In the genomic region with DNA sequence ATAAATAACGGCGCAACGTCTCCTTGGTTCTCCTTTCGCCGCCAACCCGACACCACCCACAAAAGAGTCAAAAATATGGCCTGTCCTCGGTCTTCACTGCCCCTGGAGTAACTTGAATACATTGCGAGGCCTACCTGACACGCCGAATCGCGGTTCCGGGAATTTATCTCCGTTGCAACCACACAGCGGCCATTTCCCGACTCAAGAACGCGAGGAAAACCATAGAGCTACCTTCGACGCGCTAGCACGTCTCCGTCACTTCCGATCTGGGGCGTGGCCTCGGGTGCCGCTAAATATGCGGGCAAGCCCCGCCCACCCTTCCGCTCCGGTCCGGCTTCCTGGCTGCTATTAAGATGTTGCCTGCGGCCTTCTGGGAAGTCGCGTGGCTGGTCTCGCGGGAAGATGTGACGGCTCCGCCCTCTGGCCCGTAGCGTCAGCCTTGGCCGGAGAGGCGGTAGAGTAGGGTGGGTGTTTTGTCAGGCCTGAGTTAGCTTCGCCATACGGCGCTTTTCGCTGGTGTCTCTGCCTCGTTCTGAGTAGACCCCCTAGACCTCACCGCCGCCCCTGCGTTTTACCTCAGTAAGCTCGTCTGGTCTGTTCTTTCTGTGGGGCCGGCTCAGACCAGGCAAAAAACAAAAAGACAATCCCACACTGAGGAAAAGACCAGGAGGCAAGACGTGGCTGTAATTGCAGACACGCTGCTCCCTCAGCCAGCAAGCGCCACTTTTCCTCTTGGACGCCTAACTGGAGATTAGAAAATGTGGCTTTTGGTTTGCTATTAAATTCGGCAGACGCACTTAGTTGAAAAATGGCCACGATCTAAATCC, we compare ENCODE assay signal across 1 cellular context.
TF ChIP-seq lines count a peak whose summit lies in the region.

A gene with protein sequence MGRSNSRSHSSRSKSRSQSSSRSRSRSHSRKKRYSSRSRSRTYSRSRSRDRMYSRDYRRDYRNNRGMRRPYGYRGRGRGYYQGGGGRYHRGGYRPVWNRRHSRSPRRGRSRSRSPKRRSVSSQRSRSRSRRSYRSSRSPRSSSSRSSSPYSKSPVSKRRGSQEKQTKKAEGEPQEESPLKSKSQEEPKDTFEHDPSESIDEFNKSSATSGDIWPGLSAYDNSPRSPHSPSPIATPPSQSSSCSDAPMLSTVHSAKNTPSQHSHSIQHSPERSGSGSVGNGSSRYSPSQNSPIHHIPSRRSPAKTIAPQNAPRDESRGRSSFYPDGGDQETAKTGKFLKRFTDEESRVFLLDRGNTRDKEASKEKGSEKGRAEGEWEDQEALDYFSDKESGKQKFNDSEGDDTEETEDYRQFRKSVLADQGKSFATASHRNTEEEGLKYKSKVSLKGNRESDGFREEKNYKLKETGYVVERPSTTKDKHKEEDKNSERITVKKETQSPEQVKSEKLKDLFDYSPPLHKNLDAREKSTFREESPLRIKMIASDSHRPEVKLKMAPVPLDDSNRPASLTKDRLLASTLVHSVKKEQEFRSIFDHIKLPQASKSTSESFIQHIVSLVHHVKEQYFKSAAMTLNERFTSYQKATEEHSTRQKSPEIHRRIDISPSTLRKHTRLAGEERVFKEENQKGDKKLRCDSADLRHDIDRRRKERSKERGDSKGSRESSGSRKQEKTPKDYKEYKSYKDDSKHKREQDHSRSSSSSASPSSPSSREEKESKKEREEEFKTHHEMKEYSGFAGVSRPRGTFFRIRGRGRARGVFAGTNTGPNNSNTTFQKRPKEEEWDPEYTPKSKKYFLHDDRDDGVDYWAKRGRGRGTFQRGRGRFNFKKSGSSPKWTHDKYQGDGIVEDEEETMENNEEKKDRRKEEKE (minus strand): TSS at position 268 of the 827 bp plus-strand sequence. CDS start 9,980 bp downstream, outside the sequence.

TF ChIP-seq in HEK293, 187 proteins besides CTCF, POLR2A, EP300 and RAD21 (continued from another document):
- TF ChIP-seq ZNF692 (tag by site-specific recombination; IDR thresholded peaks at IDR 0.05) (peak; percentile 20), ZBTB21 (tag by site-specific recombination; IDR thresholded peaks at IDR 0.05) (no peak), ZNF776 (tag by site-specific recombination; IDR thresholded peaks at IDR 0.05; ENCODE audit: borderline replicate concordance) (no peak), FEZF1 (tag by site-specific recombination; IDR thresholded peaks at IDR 0.05) (no peak; the same call in none of the 2 replicates), KLF9 (tag by site-specific recombination; IDR thresholded peaks at IDR 0.05; ENCODE audit: low read depth) (peak; percentile 87), ZNF558 (tag by site-specific recombination; IDR thresholded peaks at IDR 0.05) (0 out of 2 replicates have a peak, but pooled peaks have one; percentile 19), ZNF501 (tag by site-specific recombination; IDR thresholded peaks at IDR 0.05) (peak; percentile 83), ZNF670 (tag by site-specific recombination; IDR thresholded peaks at IDR 0.05; ENCODE audit: low read depth) (no peak), ZNF24 (tag by site-specific recombination; IDR thresholded peaks at IDR 0.05) (0 out of 2 replicates have a peak, but pooled peaks have one; percentile 16), ZNF513 (tag by site-specific recombination; IDR thresholded peaks at IDR 0.05) (no peak), ZNF792 (tag by site-specific recombination; IDR thresholded peaks at IDR 0.05) (peak; percentile 60; the same call in 1 of the 2 replicates), SETDB1 (IDR thresholded peaks at IDR 0.05; ENCODE audit: insufficient read length, low read length) (no peak)
